Comparison of ENCODE assay signal across 10 cellular contexts in genomic region chr10:92822964-92823363, GRCh38. TPM values are rescaled to one million over a fixed set of nuclear protein-coding genes. Genes with fewer than 3 reads are reported as not detected.
DNase-seq lines count a peak whose midpoint lies in the region; ATAC-seq and TF ChIP-seq lines count a peak whose summit lies in the region.
"Had no signal": no experiment of that assay in that cellular context is flagged by ENCODE, and none has a peak within 500 bp of the region (broad histone marks: within the 10 kb centered on the region; RNA-seq: fewer than 3 reads in every experiment).

No MANE protein-coding gene starts in this region.

- H3K79me2 ChIP-seq in mammary epithelial cell (ENCODE audit: insufficient read depth, low read length): no peaks in the 10 kb centered on the region

- H3K9ac ChIP-seq in mammary epithelial cell (ENCODE audit: insufficient read depth, low read length): no peak overlapping the region

- no peak overlapping the region for H3K4me2 ChIP-seq in mammary epithelial cell (ENCODE audit: insufficient read depth, low read depth, low read length)

- no peak overlapping the region for H2AFZ ChIP-seq in mammary epithelial cell (ENCODE audit: low read depth, low read length)

- TF ChIP-seq CTCF in mammary epithelial cell (conservative IDR thresholded peaks at IDR 0.05 in 1 of 2, IDR thresholded peaks at IDR 0.05 in 1 of 2; ENCODE audit: extremely low read depth in 1 of 2, insufficient read depth in 1 of 2, low read depth in 1 of 2, low read length in 2 of 2) (peak in 1 of 2 donors; percentile 8), RWPE2 (IDR thresholded peaks at IDR 0.05; ENCODE audit: poor library complexity, severe bottlenecking) (peak; percentile 22), heart right ventricle (IDR thresholded peaks at IDR 0.05) (peak in 6 of 9 donors; percentile 21 to 65 (median 44)), upper lobe of left lung (IDR thresholded peaks at IDR 0.05) (peak in 2 of 6 experiments; percentile 14 to 26)

- in situ Hi-C loops in T47D (cut with HindIII; ENCODE audit: low pct_unique_long_range_greater_than_20kb, low sequenced_read_pairs) (no loop called here), mammary epithelial cell (cut with MboI; ENCODE audit: low sequenced_read_pairs in 2 of 2) (no loop called here)

- H3K36me3 ChIP-seq in mammary epithelial cell (ENCODE audit: insufficient read depth, low read length) (no peaks in the 10 kb centered on the region), RWPE2 (ENCODE audit: low read depth) (no peaks in the 10 kb centered on the region), heart right ventricle (no peaks in the 10 kb centered on the region), upper lobe of left lung (no peaks in the 10 kb centered on the region)

- no peaks in the 10 kb centered on the region for H3K27me3 ChIP-seq in mammary epithelial cell (ENCODE audit: insufficient read depth, low read length)
- no peaks in the 10 kb centered on the region for H3K27me3 ChIP-seq in RWPE2 (ENCODE audit: insufficient read depth, poor library complexity, severe bottlenecking)
- H3K27me3 ChIP-seq in heart right ventricle: no peaks in the 10 kb centered on the region
- no peaks in the 10 kb centered on the region for H3K27me3 ChIP-seq in upper lobe of left lung

- no peak for TF ChIP-seq EP300 in upper lobe of left lung (IDR thresholded peaks at IDR 0.05)

- no peak overlapping the region for H3K27ac ChIP-seq in mammary epithelial cell (ENCODE audit: insufficient read depth, low read depth, low read length)
- peak overlapping the region; percentile 77 for H3K27ac ChIP-seq in RWPE2 (ENCODE audit: poor library complexity, severe bottlenecking)
- H3K27ac ChIP-seq in heart right ventricle: peak overlapping the region in 4 of 10 donors; percentile 12 to 74 (median 61)
- peak overlapping the region in 3 of 4 donors; percentile 40 to 76 (median 56) for H3K27ac ChIP-seq in upper lobe of left lung

- DNase-seq in T47D (ENCODE audit: low read depth in 1 of 2, low spot score in 1 of 2) (peak; percentile 38 to 69), mammary epithelial cell (no peak), RWPE2 (ENCODE audit: low spot score) (no peak), heart right ventricle (no peak), upper lobe of left lung (no peak), middle frontal gyrus (ENCODE audit: extremely low spot score, low spot score) (no peak), T-helper 9 cell (no peak)
- no peak for DNase-seq in central memory CD4-positive, alpha-beta T cell
- DNase-seq: activated T-cell treated with anti-CD3 and anti-CD28 coated beads, Interleukin-2, amount 50 U/mL, for 48 hours; NCI-H1417 had no signal

- BruUV-seq in mammary epithelial cell (replicated peaks; lab: Mats Ljungman, UMichigan): no TSS peak

- H3K4me3 ChIP-seq in mammary epithelial cell (replicated peaks in 1 of 3; ENCODE audit: insufficient read depth in 1 of 3, low read depth in 2 of 3, low read length in 3 of 3) (no peak overlapping the region), RWPE2 (ENCODE audit: severe bottlenecking) (no peak overlapping the region), heart right ventricle (no peak overlapping the region), upper lobe of left lung (peak overlapping the region in 1 of 4 donors; percentile 10)

- ATAC-seq in RWPE2 (ENCODE audit: low read depth) (no peak), heart right ventricle (peak in 5 of 8 donors; percentile 34 to 86 (median 80)), upper lobe of left lung (ENCODE audit: low FRiP score in 2 of 2) (no peak)

- dilution Hi-C loops in mammary epithelial cell (cut with HindIII; ENCODE audit: low sequenced_read_pairs): no loop called here

- H3K4me1 ChIP-seq in mammary epithelial cell (ENCODE audit: insufficient read depth, low read length) (peaks cover 8% of the 10 kb centered on the region), RWPE2 (ENCODE audit: insufficient read depth, poor library complexity, severe bottlenecking) (peaks cover 10% of the 10 kb centered on the region), heart right ventricle (peaks cover 0 to 27% (median 10%) of the 10 kb centered on the region in 9 donors), upper lobe of left lung (peaks cover 4 to 18% (median 9%) of the 10 kb centered on the region in 4 donors)

- CTCF ChIA-PET in mammary epithelial cell (lab: Charles Lee; ENCODE audit: low non-redundant PET): no interaction called here

- no peaks in the 10 kb centered on the region for H4K20me1 ChIP-seq in mammary epithelial cell (ENCODE audit: insufficient read depth, low read length)

- intact Hi-C loops in mammary epithelial cell (cut with micrococcal nuclease) (no loop called here), heart right ventricle (cut with DNase I) (loop anchor here in 5 of 10 donors (2.0 to 10.0 kb wide), 5 partner anchors 52 to 132 kb away; no protein-coding TSS in a partner anchor)

- 98% methylated on average over 9 of the region's 9 CpGs for WGBS in mammary epithelial cell (ENCODE audit: low coverage, missing lambda C conversion rate)
- WGBS in heart right ventricle, 2 donors: 61 to 68% methylated on average over 9 of the region's 9 CpGs
- 53 to 64% methylated on average over 9 of the region's 9 CpGs for WGBS in upper lobe of left lung, 2 donors

- H3K9me3 ChIP-seq in mammary epithelial cell (replicated peaks; ENCODE audit: insufficient read depth, low read length): peaks cover 3% of the 10 kb centered on the region
- no peaks in the 10 kb centered on the region for H3K9me3 ChIP-seq in RWPE2 (ENCODE audit: severe bottlenecking)
- no peaks in the 10 kb centered on the region for H3K9me3 ChIP-seq in heart right ventricle
- H3K9me3 ChIP-seq in upper lobe of left lung: no peaks in the 10 kb centered on the region

- no peak for TF ChIP-seq POLR2A in upper lobe of left lung (IDR thresholded peaks at IDR 0.05)

RNA-seq across cellular contexts. Expression of gene EXOC6, which starts 25.4 kb away (rescaled TPM):
- total RNA-seq in mammary epithelial cell (1 to 10 TPM; 3.5 to 4.6 TPM), heart right ventricle (10 to 100 TPM in 2 of 10 donors, 1 to 10 TPM in 8; 8.7 to 11.7 (median 9.5) TPM), upper lobe of left lung (10 to 100 TPM in 5 of 6 donors, 1 to 10 TPM in 1; 7.1 to 27.3 (median 20.1) TPM)
- polyA plus RNA-seq in mammary epithelial cell (1.4 TPM), heart right ventricle (1 to 10 TPM; 3.3 to 8.0 TPM)
- 2.4 TPM for polyA minus RNA-seq in mammary epithelial cell

Comparison
In these comparisons a context has a peak if more than half of its experiments do, and no peak if none do; other contexts are left out.
1. DNase-seq: peak in T47D (2 of 2); none in mammary epithelial cell (single experiment), RWPE2 (single experiment), heart right ventricle (0 of 2), upper lobe of left lung (0 of 2), middle frontal gyrus (single experiment), T-helper 9 cell (single experiment) and central memory CD4-positive, alpha-beta T cell (single experiment).
2. ATAC-seq: peak in heart right ventricle (5 of 8); none in RWPE2 (single experiment) and upper lobe of left lung (0 of 2).